Comparison of ENCODE assay signal across 25 cellular contexts in the genomic region with DNA sequence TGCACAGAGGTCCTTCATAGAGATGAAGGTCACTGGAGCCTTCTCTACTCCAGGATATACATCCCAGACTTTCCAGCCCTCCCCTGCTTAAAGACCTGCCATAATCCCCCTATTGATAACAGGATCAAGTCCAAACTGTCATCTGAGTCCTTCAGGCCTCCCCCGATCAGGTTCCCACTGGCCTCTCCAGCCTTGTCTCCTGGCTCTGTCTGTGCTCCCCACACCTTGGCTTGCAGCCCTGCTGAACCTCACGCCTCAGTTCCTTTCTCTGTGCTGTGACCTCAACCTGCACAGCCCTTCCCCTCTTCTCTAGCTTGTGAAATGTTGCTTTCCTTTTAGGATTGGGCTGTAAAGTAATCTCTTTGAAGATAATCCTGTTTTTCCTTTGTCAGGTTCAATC. TPM values are rescaled to one million over a fixed set of nuclear protein-coding genes. Genes with fewer than 3 reads are reported as not detected.
DNase-seq lines count a peak whose midpoint lies in the region; ATAC-seq, FAIRE-seq and TF ChIP-seq lines count a peak whose summit lies in the region.
"Had no signal": no experiment of that assay in that cellular context is flagged by ENCODE, and none has a peak within 500 bp of the region (broad histone marks: within the 10 kb centered on the region; RNA-seq: fewer than 3 reads in every experiment).

No MANE protein-coding gene starts in this region.

- no peak for TF ChIP-seq POLR2A in H1 (IDR thresholded peaks at IDR 0.05; ENCODE audit: control extremely low read depth in 1 of 2, low read depth in 2 of 2, low read length in 2 of 2)

- H2AK5ac ChIP-seq in H1 (ENCODE audit: low read depth, low read length) = no peak overlapping the region; the same call in 1 of the 2 replicates

- H3K27me3 ChIP-seq in BLaER1 treated with 17β-estradiol and CSF1 and Interleukin-3, amounts not matched to agents 10 nM and 100 nM = no peaks in the 10 kb centered on the region; a peak in 1 of 22 replicates
- no peaks in the 10 kb centered on the region for H3K27me3 ChIP-seq in CD4-positive, CD25-positive, alpha-beta regulatory T cell (ENCODE audit: control insufficient read depth, insufficient read depth, low read length)
- H3K27me3 ChIP-seq in H1 (replicated peaks in 1 of 4; ENCODE audit: control insufficient read depth in 3 of 4, extremely low read depth in 1 of 4, insufficient read depth in 3 of 4, low read length in 3 of 4) = peaks cover 0 to 6% (median 0%) of the 10 kb centered on the region in 4 experiments; a peak in 5 of 7 replicates
- peaks cover 3% of the 10 kb centered on the region; the same call in 1 of the 2 replicates for H3K27me3 ChIP-seq in MG63

- no peak overlapping the region for H4K8ac ChIP-seq in H1 (ENCODE audit: extremely low read depth, insufficient read depth, low read length)

- peaks cover 0 to 19% (median 18%) of the 10 kb centered on the region in 11 experiments; a peak in 16 of 22 replicates for H4K20me1 ChIP-seq in BLaER1 treated with 17β-estradiol and CSF1 and Interleukin-3, amounts not matched to agents 10 nM and 100 nM
- no peaks in the 10 kb centered on the region for H4K20me1 ChIP-seq in H1 (replicated peaks in 1 of 2; ENCODE audit: control insufficient read depth in 1 of 2, insufficient read depth in 2 of 2, low read length in 2 of 2)

- no peak overlapping the region for H2BK5ac ChIP-seq in H1 (ENCODE audit: low read depth, low read length)

- no peaks in the 10 kb centered on the region for H3K79me2 ChIP-seq in H1 (ENCODE audit: control insufficient read depth in 1 of 2, insufficient read depth in 2 of 2, low read length in 2 of 2)

- peaks cover 11% of the 10 kb centered on the region; the same call in 1 of the 2 replicates for H3K23me2 ChIP-seq in H1 (ENCODE audit: low read depth, low read length)

- H3K9me3 Mint-ChIP-seq in CD4-positive, CD25-positive, alpha-beta regulatory T cell = peaks cover 0 to 6% (median 2%) of the 10 kb centered on the region in 7 donors
- peaks cover 0 to 4% (median 4%) of the 10 kb centered on the region in 3 donors for H3K9me3 Mint-ChIP-seq in T-cell

- no peak overlapping the region for H3K23ac ChIP-seq in H1 (ENCODE audit: insufficient read length)

- peak overlapping the region; percentile 85 to 97 (median 89) for H3K4me2 ChIP-seq in BLaER1 treated with 17β-estradiol and CSF1 and Interleukin-3, amounts not matched to agents 10 nM and 100 nM
- no peak overlapping the region for H3K4me2 ChIP-seq in H1 (ENCODE audit: insufficient read depth in 1 of 2, low read depth in 2 of 2, low read length in 2 of 2)
- H3K4me2 ChIP-seq: KMS-11 had no signal

- H2AFZ ChIP-seq in H1 (ENCODE audit: low read length) = no peak overlapping the region

- WGBS in H1 (ENCODE audit: extremely low coverage in 1 of 2, insufficient coverage in 1 of 2, insufficient read length in 1 of 2, insufficient replicate concordance in 2 of 2, low coverage in 1 of 2, low lambda C conversion rate in 2 of 2, missing lambda C conversion rate in 1 of 2), 2 experiments = 93% methylated on average over 2 of the region's 2 CpGs; no CpG with 5 or more reads in 1 of the 2 experiments

- no peak for TF ChIP-seq EP300 in H1 (IDR thresholded peaks at IDR 0.05; ENCODE audit: borderline replicate concordance in 1 of 2, low read depth in 2 of 2, low read length in 2 of 2)

- H3K27me3 Mint-ChIP-seq in CD4-positive, CD25-positive, alpha-beta regulatory T cell = no peaks in the 10 kb centered on the region
- H3K27me3 Mint-ChIP-seq in T-cell = peaks cover 0 to 8% of the 10 kb centered on the region in 2 donors

- peak overlapping the region in 9 of 11 experiments; percentile 15 to 83 (median 79); a peak in 17 of 22 replicates for H3K9ac ChIP-seq in BLaER1 treated with 17β-estradiol and CSF1 and Interleukin-3, amounts not matched to agents 10 nM and 100 nM
- no peak overlapping the region for H3K9ac ChIP-seq in H1 (replicated peaks in 1 of 4; ENCODE audit: extremely low read depth in 1 of 4, low read depth in 3 of 4, low read length in 3 of 4)
- H3K9ac ChIP-seq: KMS-11 had no signal

- H3K79me1 ChIP-seq in H1 (ENCODE audit: low read depth, low read length) = no peaks in the 10 kb centered on the region

- H3K4me3 ChIP-seq in BLaER1 treated with 17β-estradiol and CSF1 and Interleukin-3, amounts not matched to agents 10 nM and 100 nM = no peak overlapping the region
- H3K4me3 ChIP-seq in CD4-positive, CD25-positive, alpha-beta regulatory T cell (ENCODE audit: low read depth, low read length) = no peak overlapping the region
- H3K4me3 ChIP-seq in H1 (ENCODE audit: extremely low read depth in 1 of 4, insufficient read depth in 2 of 4, low read depth in 3 of 4, low read length in 4 of 4) (no peak overlapping the region), MG63 (no peak overlapping the region)
- H3K4me3 ChIP-seq: spleen, stomach, transverse colon had no signal

- no peak overlapping the region for H4K5ac ChIP-seq in H1 (ENCODE audit: insufficient read length, low read depth, low read length)

- peaks cover 0 to 5% (median under 1%) of the 10 kb centered on the region in 11 experiments; a peak in 15 of 22 replicates for H3K9me3 ChIP-seq in BLaER1 treated with 17β-estradiol and CSF1 and Interleukin-3, amounts not matched to agents 10 nM and 100 nM (replicated peaks in 1 of 11)
- peaks cover 0 to under 1% of the 10 kb centered on the region in 2 experiments for H3K9me3 ChIP-seq in CD4-positive, CD25-positive, alpha-beta regulatory T cell (ENCODE audit: control insufficient read depth in 2 of 2, low read length in 2 of 2)
- peaks cover under 1 to 5% of the 10 kb centered on the region in 2 experiments; a peak in 2 of 4 replicates for H3K9me3 ChIP-seq in H1 (ENCODE audit: insufficient read depth in 2 of 2, low read depth in 1 of 2, low read length in 1 of 2)
- 0 out of 2 replicates have a peak, but pooled peaks cover under 1% of the 10 kb centered on the region for H3K9me3 ChIP-seq in MG63
- H3K9me3 ChIP-seq: transverse colon had no signal

- no peak for DNase-seq in CD4-positive, CD25-positive, alpha-beta regulatory T cell
- DNase-seq in T-cell (no peak), H1 (ENCODE audit: low read depth in 1 of 2, low spot score in 2 of 2) (no peak), T1000 (lab: John Stamatoyannopoulos, UW) (no peak), NCI-H2081 treated with DMSO at 0.1 percent for 48 hours (lab: John Stamatoyannopoulos, UW) (no peak), MG63 (no peak)
- DNase-seq: activated CD4-positive, alpha-beta T cell treated with anti-CD3 and anti-CD28 coated beads for 4 hours; activated CD8-positive, alpha-beta memory T cell treated with anti-CD3 and anti-CD28 coated beads, Interleukin-2, amount 50 U/mL, for 4 hours; activated gamma-delta T cell; central memory CD4-positive, alpha-beta T cell; COR-L47; head of caudate nucleus; NCI-H1048; NCI-H446; occipital lobe; spleen; stimulated activated CD4-positive, alpha-beta T cell treated with anti-CD3 and anti-CD28 coated beads, Interleukin-4, amount 100 ng/mL, for 24 hours; stomach; transverse colon had no signal

- H3K14ac ChIP-seq in H1 (ENCODE audit: insufficient read length) = no peak overlapping the region

- H2BK15ac ChIP-seq in H1 (ENCODE audit: low read length) = no peak overlapping the region; the same call in 1 of the 2 replicates

- H3K27ac ChIP-seq in BLaER1 treated with 17β-estradiol and CSF1 and Interleukin-3, amounts not matched to agents 10 nM and 100 nM = peak overlapping the region in 10 of 11 experiments; percentile 79 to 95 (median 92); a peak in 20 of 22 replicates
- H3K27ac ChIP-seq in CD4-positive, CD25-positive, alpha-beta regulatory T cell (ENCODE audit: insufficient read depth, low read length, poor library complexity, severe bottlenecking) = no peak overlapping the region
- no peak overlapping the region for H3K27ac ChIP-seq in H1 (ENCODE audit: low read depth, low read length)
- H3K27ac ChIP-seq: KMS-11, spleen, stomach, transverse colon had no signal

- H3K27ac Mint-ChIP-seq in CD4-positive, CD25-positive, alpha-beta regulatory T cell = peak overlapping the region; percentile 70 to 88 (median 72)
- H3K27ac Mint-ChIP-seq in T-cell = peak overlapping the region; percentile 48 to 74

- H3K36me3 ChIP-seq in BLaER1 treated with 17β-estradiol and CSF1 and Interleukin-3, amounts not matched to agents 10 nM and 100 nM = peaks cover 0 to 12% (median 10%) of the 10 kb centered on the region in 11 experiments; a peak in 15 of 22 replicates
- H3K36me3 ChIP-seq in CD4-positive, CD25-positive, alpha-beta regulatory T cell (ENCODE audit: control insufficient read depth, insufficient read depth, low read length) = no peaks in the 10 kb centered on the region
- H3K36me3 ChIP-seq in H1 (ENCODE audit: control insufficient read depth in 2 of 4, insufficient read depth in 4 of 4, low read length in 3 of 4) = no peaks in the 10 kb centered on the region
- H3K36me3 ChIP-seq in MG63 = no peaks in the 10 kb centered on the region
- H3K36me3 ChIP-seq: stomach, transverse colon had no signal

- peaks cover 34 to 94% (median 80%) of the 10 kb centered on the region in 4 donors for H3K4me1 Mint-ChIP-seq in CD4-positive, CD25-positive, alpha-beta regulatory T cell
- peaks cover 92 to 97% (median 94%) of the 10 kb centered on the region in 3 donors for H3K4me1 Mint-ChIP-seq in T-cell

- H3K4me3 Mint-ChIP-seq in CD4-positive, CD25-positive, alpha-beta regulatory T cell = peak overlapping the region in 3 of 4 donors; percentile 55 to 84 (median 83)
- H3K4me3 Mint-ChIP-seq in T-cell = peak overlapping the region in 1 of 3 donors; percentile 95

- peaks cover 80 to 91% (median 85%) of the 10 kb centered on the region in 10 experiments for H3K4me1 ChIP-seq in BLaER1 treated with 17β-estradiol and CSF1 and Interleukin-3, amounts not matched to agents 10 nM and 100 nM
- H3K4me1 ChIP-seq in CD4-positive, CD25-positive, alpha-beta regulatory T cell (ENCODE audit: control insufficient read depth, insufficient read depth, low read length, poor library complexity, severe bottlenecking) = peaks cover 86% of the 10 kb centered on the region
- peaks cover 0 to 11% (median 2%) of the 10 kb centered on the region in 4 experiments; a peak in 5 of 7 replicates for H3K4me1 ChIP-seq in H1 (replicated peaks in 1 of 4; ENCODE audit: control insufficient read depth in 3 of 4, insufficient read depth in 4 of 4, low read length in 3 of 4)

- no peak overlapping the region for H4K91ac ChIP-seq in H1 (replicated peaks; ENCODE audit: insufficient read length, low read length)

- H3K18ac ChIP-seq in H1 (ENCODE audit: extremely low read depth, low read length) = no peak overlapping the region

- H2BK20ac ChIP-seq in H1 (ENCODE audit: low read length) = peak overlapping the region; percentile 55; the same call in 1 of the 2 replicates

- H3K4ac ChIP-seq in H1 (replicated peaks; ENCODE audit: insufficient read length, low read depth, low read length) = no peak overlapping the region

- CTCF ChIA-PET in T-cell (lab: Charles Lee) (no interaction called here), H1 (lab: Charles Lee; ENCODE audit: partially characterized antibody) (interaction anchor here (0.9 to 2.6 kb wide), 3 partner anchors 22 to 121 kb away, joined by 3 to 9 read pairs (median 3); no protein-coding TSS in a partner anchor)

- no peak overlapping the region for H3K56ac ChIP-seq in H1 (replicated peaks; ENCODE audit: insufficient read length, low read depth, low read length)

- POLR2A ChIA-PET in T-cell (lab: Charles Lee) (no interaction called here), H1 (lab: Charles Lee; ENCODE audit: partially characterized antibody) (interaction anchor here (1.2 kb wide), 1 partner anchor 14 kb away, joined by 5 read pairs; no protein-coding TSS in a partner anchor)

- ATAC-seq in CD4-positive, CD25-positive, alpha-beta regulatory T cell (ENCODE audit: low read depth in 2 of 2) = no peak
- ATAC-seq in T-cell (replicated peaks in 1 of 4) = no peak

- no peak for TF ChIP-seq RAD21 in H1 (IDR thresholded peaks at IDR 0.05 in 1 of 2, conservative IDR thresholded peaks at IDR 0.05 in 1 of 2; ENCODE audit: low read depth in 2 of 2, low read length in 2 of 2)

- no peak for TF ChIP-seq CTCF in H1 (IDR thresholded peaks at IDR 0.05; ENCODE audit: control extremely low read depth in 1 of 3, insufficient read depth in 1 of 3, low read depth in 1 of 3, low read length in 3 of 3)

- FAIRE-seq in H1 (lab: Jason Lieb, UNC) = no peak
- FAIRE-seq: astrocyte, GM12892, HTR-8/SVneo, TTC549 had no signal

- no peak overlapping the region for H2BK12ac ChIP-seq in H1 (ENCODE audit: low read depth, low read length)

- no peak overlapping the region for H2BK120ac ChIP-seq in H1 (replicated peaks; ENCODE audit: low read depth, low read length)

- peaks cover 5% of the 10 kb centered on the region for H3K36me3 Mint-ChIP-seq in CD4-positive, CD25-positive, alpha-beta regulatory T cell
- peaks cover 5% of the 10 kb centered on the region for H3K36me3 Mint-ChIP-seq in T-cell

RNA-seq across cellular contexts. Expression of gene HRH2, which starts 2.5 kb away (rescaled TPM):
- 7.0 TPM for total RNA-seq in CD4-positive, CD25-positive, alpha-beta regulatory T cell
- polyA plus RNA-seq in CD4-positive, CD25-positive, alpha-beta regulatory T cell = 1 to 10 TPM; 1.6 to 3.6 (median 1.9) TPM
- 10 to 100 TPM in 1 of 5 donors, 1 to 10 TPM in 4; 2.9 to 14.4 (median 5.5) TPM for total RNA-seq in T-cell
- 8.1 and 9.3 TPM in 2 replicates for total RNA-seq in H1 (2021; fragmentation: NEBNext Ultra II Directional; extraction: Animal tissue kit (Norgen Biotek cat#: 25700))
- polyA plus RNA-seq in H1 (2011; rRNA removed) = 7.8 and 10.2 TPM in 2 replicates
- polyA plus RNA-seq in H1 (2011; cell fraction: cytosol; rRNA removed) = 4.0 TPM
- polyA plus RNA-seq in H1 (2011; cell fraction: nucleus; rRNA removed) = 10.3 TPM
- polyA plus RNA-seq in H1 (2012, experiment 1 of 2) = 6.5 to 7.4 TPM (median 7.2 TPM) in 4 replicates
- polyA plus RNA-seq in H1 (2012, experiment 2 of 2) = 5.5 TPM
- polyA plus RNA-seq in H1 (2013, experiment 1 of 2) = 9.8 TPM
- polyA plus RNA-seq in H1 (2013, experiment 2 of 2) = 9.8 TPM
- polyA minus RNA-seq in H1 (2011; rRNA and poly(A)+ RNA removed) = 16.1 and 21.8 TPM in 2 replicates
- polyA minus RNA-seq in H1 (2011; cell fraction: cytosol; rRNA and poly(A)+ RNA removed) = 5.1 TPM
- 12.5 TPM for polyA minus RNA-seq in H1 (2011; cell fraction: nucleus; rRNA and poly(A)+ RNA removed)
- not detected in 2 replicates for total RNA-seq in MG63 (2014; rRNA removed; shearing (Covaris generic); ENCODE audit: low replicate concordance)

Comparison
In these comparisons a context has a peak if more than half of its experiments do, and no peak if none do; other contexts are left out.
1. H3K27ac ChIP-seq: peak in BLaER1 treated with 17β-estradiol and CSF1 and Interleukin-3, amounts not matched to agents 10 nM and 100 nM (10 of 11); none in CD4-positive, CD25-positive, alpha-beta regulatory T cell (single experiment) and H1 (single experiment).
2. H3K4me2 ChIP-seq: peak in BLaER1 treated with 17β-estradiol and CSF1 and Interleukin-3, amounts not matched to agents 10 nM and 100 nM (11 of 11); none in H1 (0 of 2).
3. H3K9ac ChIP-seq: peak in BLaER1 treated with 17β-estradiol and CSF1 and Interleukin-3, amounts not matched to agents 10 nM and 100 nM (9 of 11); none in H1 (0 of 4).